Comparison of ENCODE assay signal across 10 cellular contexts in genomic region chr5:124628721-124629596, GRCh38.
DNase-seq lines count a peak whose midpoint lies in the region; ATAC-seq, FAIRE-seq and TF ChIP-seq lines count a peak whose summit lies in the region.
"Had no signal": no experiment of that assay in that cellular context is flagged by ENCODE, and none has a peak within 500 bp of the region (broad histone marks: within the 10 kb centered on the region; RNA-seq: fewer than 3 reads in every experiment).

No MANE protein-coding gene starts in this region.

- intact Hi-C loops in K562 (cut with micrococcal nuclease) = no loop called here
- intact Hi-C loops in lower leg skin (cut with DNase I; ENCODE audit: low total_unique reads) = no loop called here

- 0 out of 4 replicates have a peak, but pooled peaks of 1 of the 2 experiments have one; percentile 7 for TF ChIP-seq RAD21 in K562 (CRISPR knock-in tag; conservative IDR thresholded peaks at IDR 0.05 in 1 of 2, IDR thresholded peaks at IDR 0.05 in 1 of 2)

- no peak overlapping the region for H3K4me3 ChIP-seq in HUES64 (ENCODE audit: low read length)
- H3K4me3 ChIP-seq in K562 = no peak overlapping the region; the same call in 1 of the 2 replicates
- no peak overlapping the region for H3K4me3 ChIP-seq in lower leg skin (ENCODE audit: low read depth, poor library complexity, severe bottlenecking)

- H2AFZ ChIP-seq in K562 (ENCODE audit: low read depth, low read length) = peak overlapping the region; percentile 88

- no peak overlapping the region; the same call in 1 of the 2 replicates for H3K9ac ChIP-seq in HUES64 (ENCODE audit: low read depth, low read length)
- peak overlapping the region; percentile 45 to 79 for H3K9ac ChIP-seq in K562 (ENCODE audit: insufficient read depth in 1 of 2, low read depth in 2 of 2, low read length in 2 of 2)

- TF ChIP-seq EP300 in K562 (IDR thresholded peaks at IDR 0.05; ENCODE audit: low read length) = peak; percentile 74

- POLR2A ChIA-PET in K562 (lab: Yijun Ruan, JAX) = interaction anchor here (1.0 to 1.3 kb wide), 4 partner anchors 14 to 181 kb away, joined by 3 to 4 read pairs (median 3); no protein-coding TSS in a partner anchor

- TF ChIP-seq POLR2A in K562 (conservative IDR thresholded peaks at IDR 0.05) = peak; percentile 53
- no peak for TF ChIP-seq POLR2A in lower leg skin (IDR thresholded peaks at IDR 0.05)

- H3K27me3 ChIP-seq in HUES64 (ENCODE audit: insufficient read depth, low read length) = no peaks in the 10 kb centered on the region
- no peaks in the 10 kb centered on the region for H3K27me3 ChIP-seq in K562 (ENCODE audit: control insufficient read depth in 2 of 2, insufficient read depth in 2 of 2, low read length in 2 of 2)

- H3K9me1 ChIP-seq in K562 (ENCODE audit: control insufficient read depth, insufficient read depth, low read length) = no peaks in the 10 kb centered on the region

- in situ Hi-C loops in K562 (cut with MboI) = no loop called here

- DNase-seq in AG08395 (ENCODE audit: low spot score) (peak; percentile 98), K562 (ENCODE audit: extremely low read depth in 1 of 4, low spot score in 3 of 4) (peak; percentile 86 to 94 (median 89)), lower leg skin (ENCODE audit: low spot score in 2 of 2) (peak; percentile 52 to 93), NCI-H1436 treated with DMSO at 0.1 percent for 48 hours (lab: John Stamatoyannopoulos, UW) (no peak), NAMALWA (ENCODE audit: low spot score) (no peak)
- no peak for DNase-seq in activated CD4-positive, alpha-beta T cell treated with anti-CD3 and anti-CD28 coated beads for 48 hours
- DNase-seq: NCI-H2029 treated with DMSO at 0.1 percent for 48 hours had no signal

- 64% methylated on average over 17 of the region's 17 CpGs for WGBS in HUES64
- WGBS in K562 (ENCODE audit: insufficient coverage, low coverage, missing lambda C conversion rate) = 14% methylated on average over 17 of the region's 17 CpGs
- WGBS in lower leg skin, 2 donors = 65 to 67% methylated on average over 14 to 17 of the region's 17 CpGs

- TF ChIP-seq CTCF in K562 (IDR thresholded peaks at IDR 0.05 in 2 of 3, conservative IDR thresholded peaks at IDR 0.05 in 1 of 3; ENCODE audit: insufficient read depth in 2 of 3, low read depth in 1 of 3, low read length in 3 of 3) (no peak), lower leg skin (IDR thresholded peaks at IDR 0.05) (no peak)

- ATAC-seq in K562 = peak; percentile 97
- no peak for ATAC-seq in GM21528 (IDR thresholded peaks at IDR 0.05; ENCODE audit: low FRiP score, unreplicated experiment)

- peak overlapping the region; percentile 55 for H3K27ac ChIP-seq in HUES64 (ENCODE audit: low read depth, low read length)
- H3K27ac ChIP-seq in K562 (ENCODE audit: extremely low read depth, low read depth, low read length) = peak overlapping the region; percentile 73; the same call in 2 of the 3 replicates

- CTCF ChIA-PET in K562 (lab: Yijun Ruan, JAX; ENCODE audit: low intra/inter-chr PET ratio) = no interaction called here

- H3K4me2 ChIP-seq in K562 (ENCODE audit: insufficient read depth, low read length) = peak overlapping the region; percentile 76

- FAIRE-seq in K562 (lab: Jason Lieb, UNC) = peak; percentile 95
- FAIRE-seq: colon had no signal

- no peaks in the 10 kb centered on the region for H3K9me3 ChIP-seq in HUES64 (ENCODE audit: insufficient read depth, low read depth, low read length)
- no peaks in the 10 kb centered on the region for H3K9me3 ChIP-seq in K562 (replicated peaks; ENCODE audit: control insufficient read depth, insufficient read depth, low read depth, low read length)

- H3K79me2 ChIP-seq in K562 (ENCODE audit: control insufficient read depth, insufficient read depth, low read length) = no peaks in the 10 kb centered on the region

- no TSS peak for BruUV-seq in K562 (replicated peaks; lab: Mats Ljungman, UMichigan)

- no peaks in the 10 kb centered on the region for H4K20me1 ChIP-seq in K562 (replicated peaks; ENCODE audit: control insufficient read depth, insufficient read depth, low read length)

- H3K4me1 ChIP-seq in HUES64 (ENCODE audit: insufficient read depth, low read length) = peaks cover 19% of the 10 kb centered on the region; the same call in 1 of the 2 replicates
- peaks cover 19 to 39% of the 10 kb centered on the region in 2 experiments for H3K4me1 ChIP-seq in K562 (replicated peaks in 1 of 2; ENCODE audit: control insufficient read depth in 2 of 2, insufficient read depth in 2 of 2, low read length in 2 of 2)

- H3K36me3 ChIP-seq in HUES64 (ENCODE audit: insufficient read depth, low read length) = peaks cover 4% of the 10 kb centered on the region; the same call in 1 of the 2 replicates
- H3K36me3 ChIP-seq in K562 (ENCODE audit: control insufficient read depth, insufficient read depth, low read length) = no peaks in the 10 kb centered on the region

TF ChIP-seq in K562, 482 proteins besides CTCF, POLR2A, EP300 and RAD21 (continues in another document):
- TF ChIP-seq HSF4 (CRISPR knock-in tag; IDR thresholded peaks at IDR 0.05; ENCODE audit: borderline replicate concordance) (no peak), CBX2 (IDR thresholded peaks at IDR 0.05; ENCODE audit: insufficient read depth, low read length, poor library complexity, severe bottlenecking) (no peak), CREB5 (CRISPR knock-in tag; IDR thresholded peaks at IDR 0.05) (no peak), FOXK2 (conservative IDR thresholded peaks at IDR 0.05 in 1 of 2, IDR thresholded peaks at IDR 0.05 in 1 of 2; ENCODE audit: low read depth in 2 of 2) (peak; percentile 24 to 49; a peak in 3 of 4 replicates), USF1 (CRISPR knock-in tag; IDR thresholded peaks at IDR 0.05) (peak; percentile 66), VEZF1 (CRISPR knock-in tag; IDR thresholded peaks at IDR 0.05) (peak; percentile 62), COPS2 (conservative IDR thresholded peaks at IDR 0.05) (no peak), ZNF174 (CRISPR knock-in tag; IDR thresholded peaks at IDR 0.05) (no peak)

Comparison
In these comparisons a context has a peak if more than half of its experiments do, and no peak if none do; other contexts are left out.
1. DNase-seq: peak in AG08395 (single experiment), K562 (4 of 4) and lower leg skin (2 of 2); none in NCI-H1436 treated with DMSO at 0.1 percent for 48 hours (single experiment), NAMALWA (single experiment) and activated CD4-positive, alpha-beta T cell treated with anti-CD3 and anti-CD28 coated beads for 48 hours (single experiment).